ENCODE assay signal across 1 cellular context in genomic region chr9:32385885-32386283, GRCh38.
TF ChIP-seq lines count a peak whose summit lies in the region.

No MANE protein-coding gene starts in this region.

TF ChIP-seq in GM23338, 12 proteins besides CTCF, POLR2A, EP300 and RAD21 (continued from another document):
- no peak for TF ChIP-seq ZNF462 (CRISPR knock-in tag; IDR thresholded peaks at IDR 0.05)
- no peak for TF ChIP-seq ETS1 (IDR thresholded peaks at IDR 0.05)
- no peak for TF ChIP-seq ZNF114 (CRISPR knock-in tag; IDR thresholded peaks at IDR 0.05)
- TF ChIP-seq STAT1 (IDR thresholded peaks at IDR 0.05; ENCODE audit: unreplicated experiment): no peak
- TF ChIP-seq EZH2phosphoT487 (IDR thresholded peaks at IDR 0.05; ENCODE audit: unreplicated experiment): no peak
- TF ChIP-seq ZNF331 (CRISPR knock-in tag; IDR thresholded peaks at IDR 0.05; ENCODE audit: low read depth): no peak
- TF ChIP-seq NANOG (IDR thresholded peaks at IDR 0.05; ENCODE audit: borderline replicate concordance): no peak
- TF ChIP-seq REST (IDR thresholded peaks at IDR 0.05; ENCODE audit: unreplicated experiment): no peak
- no peak for TF ChIP-seq EZH2 (IDR thresholded peaks at IDR 0.05; ENCODE audit: low read depth, unreplicated experiment)
